Comparison of ENCODE assay signal across 15 cellular contexts in genomic region chr5:88393082-88393481, GRCh38.
"Had no signal": no experiment of that assay in that cellular context is flagged by ENCODE, and none has a peak within 500 bp of the region (broad histone marks: within the 10 kb centered on the region; RNA-seq: fewer than 3 reads in every experiment).

No MANE protein-coding gene starts in this region.

- ATAC-seq: activated T-cell treated with anti-CD3 and anti-CD28 coated beads, Interleukin-2, amount 50 U/mL, for 72 hours; foreskin keratinocyte; left lobe of liver; sciatic nerve; stimulated activated effector memory CD8-positive, alpha-beta T cell treated with anti-CD3 and anti-CD28 coated beads, Interleukin-12 subunit alpha, Interleukin-12 subunit beta, amount 100 ng/mL, for 72 hours; upper lobe of right lung had no signal

- H3K27ac Mint-ChIP-seq: activated naive CD4-positive, alpha-beta T cell treated with anti-CD3 and anti-CD28 coated beads, Interleukin-2, amount 50 U/mL, for 24 hours; activated T-cell treated with anti-CD3 and anti-CD28 coated beads, Interleukin-2, amount 50 U/mL, for 72 hours; naive B cell; stimulated activated effector memory CD8-positive, alpha-beta T cell treated with anti-CD3 and anti-CD28 coated beads, Interleukin-12 subunit alpha, Interleukin-12 subunit beta, amount 100 ng/mL, for 72 hours had no signal

- H3K9me3 ChIP-seq: ovary, stomach, upper lobe of right lung had no signal

- H3K36me3 ChIP-seq: cardiac muscle cell, ovary, stomach, upper lobe of right lung had no signal

- H3K27ac ChIP-seq: cardiac muscle cell, foreskin keratinocyte, ovary, stomach, upper lobe of right lung had no signal

- H3K4me1 ChIP-seq: foreskin keratinocyte, stomach, upper lobe of right lung had no signal

- H3K4me1 Mint-ChIP-seq: activated naive CD4-positive, alpha-beta T cell treated with anti-CD3 and anti-CD28 coated beads, Interleukin-2, amount 50 U/mL, for 24 hours; stimulated activated effector memory CD8-positive, alpha-beta T cell treated with anti-CD3 and anti-CD28 coated beads, Interleukin-12 subunit alpha, Interleukin-12 subunit beta, amount 100 ng/mL, for 72 hours had no signal

- H3K9me3 Mint-ChIP-seq: activated naive CD4-positive, alpha-beta T cell treated with anti-CD3 and anti-CD28 coated beads, Interleukin-2, amount 50 U/mL, for 24 hours; activated T-cell treated with anti-CD3 and anti-CD28 coated beads, Interleukin-2, amount 50 U/mL, for 72 hours; stimulated activated effector memory CD8-positive, alpha-beta T cell treated with anti-CD3 and anti-CD28 coated beads, Interleukin-12 subunit alpha, Interleukin-12 subunit beta, amount 100 ng/mL, for 72 hours had no signal

- H3K4me3 Mint-ChIP-seq: activated naive CD4-positive, alpha-beta T cell treated with anti-CD3 and anti-CD28 coated beads, Interleukin-2, amount 50 U/mL, for 24 hours; activated T-cell treated with anti-CD3 and anti-CD28 coated beads, Interleukin-2, amount 50 U/mL, for 72 hours; naive B cell; stimulated activated effector memory CD8-positive, alpha-beta T cell treated with anti-CD3 and anti-CD28 coated beads, Interleukin-12 subunit alpha, Interleukin-12 subunit beta, amount 100 ng/mL, for 72 hours had no signal

- DNase-seq: activated gamma-delta T cell; activated T-cell treated with anti-CD3 and anti-CD28 coated beads, Interleukin-2, amount 50 U/mL, for 72 hours; foreskin keratinocyte; glutamatergic neuron; naive B cell; ovary; stimulated activated CD4-positive, alpha-beta T cell treated with anti-CD3 and anti-CD28 coated beads, Interleukin-4, amount 100 ng/mL, for 24 hours; stomach; upper lobe of right lung had no signal

- H3K4me3 ChIP-seq: cardiac muscle cell, lung, ovary, stomach, upper lobe of right lung had no signal

- H3K36me3 Mint-ChIP-seq: activated naive CD4-positive, alpha-beta T cell treated with anti-CD3 and anti-CD28 coated beads, Interleukin-2, amount 50 U/mL, for 24 hours; naive B cell; stimulated activated effector memory CD8-positive, alpha-beta T cell treated with anti-CD3 and anti-CD28 coated beads, Interleukin-12 subunit alpha, Interleukin-12 subunit beta, amount 100 ng/mL, for 72 hours had no signal

- H3K27me3 ChIP-seq: foreskin keratinocyte, ovary, stomach, upper lobe of right lung had no signal
